ENCODE assay signal across 9 cellular contexts in genomic region chr1:16707894-16708182, GRCh38. TPM values are rescaled to one million over a fixed set of nuclear protein-coding genes. Genes with fewer than 3 reads are reported as not detected.
DNase-seq lines count a peak whose midpoint lies in the region; ATAC-seq and TF ChIP-seq lines count a peak whose summit lies in the region.
"Not testable (repeated sequence)": the region's sequence is repeated elsewhere in the genome, so short reads cannot be mapped to it uniquely, and the experiment has no call there.
"Had no signal": no experiment of that assay in that cellular context is flagged by ENCODE, and none has a peak within 500 bp of the region (broad histone marks: within the 10 kb centered on the region; RNA-seq: fewer than 3 reads in every experiment).

No MANE protein-coding gene starts in this region.

- WGBS in mesodermal cell (ENCODE audit: insufficient coverage in 2 of 2), 2 experiments = no CpG with 5 or more reads among the region's 28 CpGs
- 1 to 9% (median 2%) methylated on average over 10 to 22 of the region's 28 CpGs for WGBS in spleen, 5 donors

- H3K27me3 ChIP-seq in CD8-positive, alpha-beta T cell (ENCODE audit: insufficient read depth, low read length); vagina: not testable (repeated sequence)
- H3K27me3 ChIP-seq in left ventricle myocardium inferior (ENCODE audit: low read depth) = peaks cover 13% of the 10 kb centered on the region
- H3K27me3 ChIP-seq in spleen (replicated peaks in 1 of 7) = peaks cover 0 to 33% (median 3%) of the 10 kb centered on the region in 7 donors

- CTCF ChIA-PET in CD8-positive, alpha-beta T cell (lab: Charles Lee) = interaction anchor here (1.5 kb wide), 1 partner anchor 9 kb away, joined by 4 read pairs; no protein-coding TSS in a partner anchor
- CTCF ChIA-PET in HEK293T (lab: Yijun Ruan, JAX) = interaction anchor here (0.6 to 1.2 kb wide), 3 partner anchors 9 to 86 kb away, joined by 3 to 4 read pairs (median 3); no protein-coding TSS in a partner anchor
- CTCF ChIA-PET in activated B cell treated with CpG ODN at 0.5 μM for 24 hours (lab: Charles Lee) = interaction anchor here (1.1 to 1.8 kb wide), 7 partner anchors 9 to 95 kb away, joined by 3 to 6 read pairs (median 5); no protein-coding TSS in a partner anchor

- not testable (repeated sequence) for TF ChIP-seq POLR2A in spleen (IDR thresholded peaks at IDR 0.05); vagina (IDR thresholded peaks at IDR 0.05)

- H3K4me1 Mint-ChIP-seq in CD8-positive, alpha-beta T cell (ENCODE audit: low read depth); activated B cell treated with CpG ODN at 0.5 μM for 24 hours: not testable (repeated sequence)

- not testable (repeated sequence) for H3K4me1 ChIP-seq in CD8-positive, alpha-beta T cell (ENCODE audit: insufficient read depth, low read length); left ventricle myocardium inferior; mesodermal cell (ENCODE audit: control insufficient read depth, insufficient read depth, low read length, poor library complexity, severe bottlenecking); vagina
- H3K4me1 ChIP-seq in spleen = peaks cover 0 to 11% (median 2%) of the 10 kb centered on the region in 6 donors

- peak; percentile 33 for ATAC-seq in CD8-positive, alpha-beta T cell
- not testable (repeated sequence) for ATAC-seq in activated B cell treated with CpG ODN at 0.5 μM for 24 hours (ENCODE audit: low read depth)

- not testable (repeated sequence) for H3K27me3 Mint-ChIP-seq in CD8-positive, alpha-beta T cell (ENCODE audit: low read depth); activated B cell treated with CpG ODN at 0.5 μM for 24 hours

- H3K36me3 Mint-ChIP-seq in CD8-positive, alpha-beta T cell; activated B cell treated with CpG ODN at 0.5 μM for 24 hours (ENCODE audit: low read depth): not testable (repeated sequence)

- not testable (repeated sequence) for H3K36me3 ChIP-seq in CD8-positive, alpha-beta T cell (ENCODE audit: insufficient read depth, low read length); left ventricle myocardium inferior; mesodermal cell (ENCODE audit: control insufficient read depth, insufficient read depth, low read length); spleen; vagina

- not testable (repeated sequence) for H3K27ac ChIP-seq in CD8-positive, alpha-beta T cell (ENCODE audit: low read depth, low read length); coronary artery; left ventricle myocardium inferior (replicated peaks); mesodermal cell (ENCODE audit: low read depth, low read length, severe bottlenecking); spleen; vagina

- TF ChIP-seq CTCF in CD8-positive, alpha-beta T cell (IDR thresholded peaks at IDR 0.05); activated B cell treated with CpG ODN at 0.5 μM for 24 hours (IDR thresholded peaks at IDR 0.05); coronary artery (IDR thresholded peaks at IDR 0.05); left ventricle myocardium inferior (IDR thresholded peaks at IDR 0.05; ENCODE audit: borderline replicate concordance); spleen (IDR thresholded peaks at IDR 0.05 in 8 of 11, conservative IDR thresholded peaks at IDR 0.05 in 3 of 11); vagina (IDR thresholded peaks at IDR 0.05): not testable (repeated sequence)

- H3K4me3 ChIP-seq in CD8-positive, alpha-beta T cell (ENCODE audit: low read depth, low read length) = not testable (repeated sequence)
- H3K4me3 ChIP-seq in coronary artery (peak overlapping the region; percentile 50), left ventricle myocardium inferior (peak overlapping the region; percentile 23), mesodermal cell (ENCODE audit: extremely low read depth, insufficient read depth, low read length, poor library complexity, severe bottlenecking) (peak overlapping the region; percentile 19), spleen (peak overlapping the region in 6 of 8 donors; percentile 5 to 60 (median 34)), vagina (peak overlapping the region; percentile 16 to 37)

- intact Hi-C loops in CD8-positive, alpha-beta T cell (cut with DNase I, micrococcal nuclease); activated B cell treated with CpG ODN at 0.5 μM for 24 hours (cut with micrococcal nuclease); left ventricle myocardium inferior (cut with micrococcal nuclease); spleen (cut with DNase I; ENCODE audit: low total_unique reads); vagina (cut with DNase I): not testable (repeated sequence)

- not testable (repeated sequence) for H3K27ac Mint-ChIP-seq in CD8-positive, alpha-beta T cell; activated B cell treated with CpG ODN at 0.5 μM for 24 hours

- peak overlapping the region; percentile 47 for H3K4me3 Mint-ChIP-seq in CD8-positive, alpha-beta T cell
- peak overlapping the region; percentile 50 for H3K4me3 Mint-ChIP-seq in activated B cell treated with CpG ODN at 0.5 μM for 24 hours

- H3K9me3 Mint-ChIP-seq in CD8-positive, alpha-beta T cell; activated B cell treated with CpG ODN at 0.5 μM for 24 hours: not testable (repeated sequence)

- H3K9me3 ChIP-seq in CD8-positive, alpha-beta T cell (ENCODE audit: low read length); left ventricle myocardium inferior (replicated peaks); mesodermal cell (ENCODE audit: control insufficient read depth, low read length); spleen; vagina: not testable (repeated sequence)

- not testable (repeated sequence) for DNase-seq in CD8-positive, alpha-beta T cell; HEK293T (ENCODE audit: extremely low spot score); activated B cell treated with CpG ODN at 0.5 μM for 24 hours; coronary artery (ENCODE audit: low spot score); left ventricle myocardium inferior; spleen; vagina (ENCODE audit: extremely low spot score in 2 of 2)

- POLR2A ChIA-PET in CD8-positive, alpha-beta T cell (lab: Charles Lee) = not testable (repeated sequence)
- POLR2A ChIA-PET in HEK293T (lab: Yijun Ruan, JAX) = interaction anchor here (1.0 kb wide), 1 partner anchor 197 kb away, joined by 4 read pairs; no protein-coding TSS in a partner anchor
- POLR2A ChIA-PET in activated B cell treated with CpG ODN at 0.5 μM for 24 hours (lab: Charles Lee) = interaction anchor here (0.6 to 1.2 kb wide), 2 partner anchors 19 to 501 kb away, joined by 3 to 4 read pairs; no protein-coding TSS in a partner anchor

TF ChIP-seq in HEK293T, 16 proteins besides CTCF, POLR2A, EP300 and RAD21:
- 0 out of 2 replicates have a peak, but pooled peaks have one; percentile 20 for TF ChIP-seq L3MBTL2 (conservative IDR thresholded peaks at IDR 0.05)

RNA-seq across cellular contexts. Expression of gene RNU1-4, which starts 32.5 kb away (rescaled TPM):
- 1,000 to 10,000 TPM; 3,774 to 3,852 TPM for total RNA-seq in CD8-positive, alpha-beta T cell
- total RNA-seq in activated B cell treated with CpG ODN at 0.5 μM for 24 hours (3,526 and 4,195 TPM in 2 replicates), left ventricle myocardium inferior (6,072 TPM), spleen (1,000 to 10,000 TPM in 4 of 7 donors, under 1 TPM in 3; under 0.01 to 8,075 (median 6,234) TPM), vagina (19,908 TPM)
- 6,211 TPM for polyA plus RNA-seq in mesodermal cell (2013, experiment 1 of 2)
- polyA plus RNA-seq in mesodermal cell (2013, experiment 2 of 2) = 13,330 TPM
- polyA plus RNA-seq in spleen = not detected
- polyA plus RNA-seq: SK-N-SH had no signal

RNA-seq across cellular contexts. Expression of gene RNU1-3, which starts 41.1 kb away (rescaled TPM):
- 1,000 to 10,000 TPM; 3,774 to 3,852 TPM for total RNA-seq in CD8-positive, alpha-beta T cell
- total RNA-seq in activated B cell treated with CpG ODN at 0.5 μM for 24 hours (3,526 and 4,195 TPM in 2 replicates), left ventricle myocardium inferior (6,072 TPM), spleen (1,000 to 10,000 TPM in 4 of 7 donors, under 1 TPM in 3; under 0.01 to 8,075 (median 6,234) TPM), vagina (19,908 TPM)
- polyA plus RNA-seq in mesodermal cell (2013, experiment 1 of 2) = 6,211 TPM
- 13,330 TPM for polyA plus RNA-seq in mesodermal cell (2013, experiment 2 of 2)
- not detected for polyA plus RNA-seq in spleen
- polyA plus RNA-seq: SK-N-SH had no signal
